ENCODE assay signal across 8 cellular contexts in genomic region chr15:38251726-38252480, GRCh38. TPM values are rescaled to one million over a fixed set of nuclear protein-coding genes. Genes with fewer than 3 reads are reported as not detected.
DNase-seq lines count a peak whose midpoint lies in the region; ATAC-seq and TF ChIP-seq lines count a peak whose summit lies in the region.

No MANE protein-coding gene starts in this region.

- H3K27ac ChIP-seq in ascending aorta, result peak overlapping the region; percentile 99 to 100
- peak overlapping the region; percentile 97 for H3K27ac ChIP-seq in right cardiac atrium (ENCODE audit: low read length)
- peak overlapping the region; percentile 91 to 97 for H3K27ac ChIP-seq in aorta (ENCODE audit: low read depth in 1 of 2, low read length in 2 of 2)

- H3K27ac Mint-ChIP-seq in progenitor cell of endocrine pancreas, result peak overlapping the region; percentile 97

- H3K27me3 ChIP-seq in ascending aorta, result no peaks in the 10 kb centered on the region
- H3K27me3 ChIP-seq in right cardiac atrium (ENCODE audit: control insufficient read depth, insufficient read depth), result no peaks in the 10 kb centered on the region
- H3K27me3 ChIP-seq in aorta (ENCODE audit: control insufficient read depth in 1 of 2, insufficient read depth in 2 of 2, low read length in 1 of 2), result no peaks in the 10 kb centered on the region

- H3K4me1 Mint-ChIP-seq in progenitor cell of endocrine pancreas (ENCODE audit: low read depth), result peaks cover 28% of the 10 kb centered on the region

- H3K9me3 ChIP-seq in ascending aorta, result no peaks in the 10 kb centered on the region
- H3K9me3 ChIP-seq in right cardiac atrium (ENCODE audit: control insufficient read depth, low read length), result no peaks in the 10 kb centered on the region
- no peaks in the 10 kb centered on the region for H3K9me3 ChIP-seq in aorta (ENCODE audit: control insufficient read depth, low read length)

- ATAC-seq in HG02678 (IDR thresholded peaks at IDR 0.05; ENCODE audit: unreplicated experiment) (peak; percentile 48), right cardiac atrium (peak; percentile 89 to 91), aorta (ENCODE audit: low FRiP score) (peak; percentile 94)

- DNase-seq in GM10248 (ENCODE audit: extremely low spot score) (peak; percentile 62), NCI-H146 treated with DMSO at 0.1 percent for 48 hours (lab: John Stamatoyannopoulos, UW; ENCODE audit: unreplicated experiment) (peak; percentile 65), T-helper 2 cell (peak; percentile 15 to 80 (median 30)), ascending aorta (ENCODE audit: low spot score in 2 of 2) (peak; percentile 38 to 94), right cardiac atrium (peak; percentile 91 to 97 (median 96)), progenitor cell of endocrine pancreas (ENCODE audit: low spot score, unreplicated experiment) (peak; percentile 87), aorta (peak; percentile 94 to 95)

- H3K4me3 ChIP-seq in ascending aorta (peak overlapping the region; percentile 90 to 95), right cardiac atrium (ENCODE audit: low read length) (peak overlapping the region; percentile 86), aorta (ENCODE audit: low read length in 2 of 2) (peak overlapping the region; percentile 62 to 95)

- H3K4me3 Mint-ChIP-seq in progenitor cell of endocrine pancreas (ENCODE audit: low read depth), result peak overlapping the region; percentile 89

- H3K9me3 Mint-ChIP-seq in progenitor cell of endocrine pancreas (ENCODE audit: low read depth), result no peaks in the 10 kb centered on the region

- H3K36me3 Mint-ChIP-seq in progenitor cell of endocrine pancreas (ENCODE audit: insufficient read depth), result no peaks in the 10 kb centered on the region

- intact Hi-C loops in ascending aorta (cut with DNase I), result loop anchor here (1.0 to 5.0 kb wide), 7 partner anchors 70 to 202 kb away; partner anchors contain the start of gene FAM98B
- intact Hi-C loops in right cardiac atrium (cut with DNase I), result loop anchor here in 3 of 4 donors (5.0 to 10.0 kb wide), 5 partner anchors 93 to 257 kb away; no protein-coding TSS in a partner anchor
- intact Hi-C loops in aorta (cut with DNase I), result loop anchor here (2.0 to 10.0 kb wide), 5 partner anchors 65 to 257 kb away; no protein-coding TSS in a partner anchor

- H3K4me1 ChIP-seq in ascending aorta, result peaks cover 0 to 12% of the 10 kb centered on the region in 2 donors
- no peaks in the 10 kb centered on the region for H3K4me1 ChIP-seq in right cardiac atrium (ENCODE audit: control insufficient read depth, insufficient read depth, low read length)
- no peaks in the 10 kb centered on the region for H3K4me1 ChIP-seq in aorta (ENCODE audit: control insufficient read depth in 1 of 2, insufficient read depth in 2 of 2, low read length in 2 of 2)

- WGBS in right cardiac atrium, result under 1% methylated on average over 70 of the region's 71 CpGs
- 0 to 1% methylated on average over 33 to 71 of the region's 71 CpGs for WGBS in aorta, 2 donors

- TF ChIP-seq CTCF in GM10248 (IDR thresholded peaks at IDR 0.05; ENCODE audit: control extremely low read depth, extremely low read depth, low read depth, missing control alignments) (no peak), ascending aorta (IDR thresholded peaks at IDR 0.05) (no peak), progenitor cell of endocrine pancreas (IDR thresholded peaks at IDR 0.05; ENCODE audit: unreplicated experiment) (no peak)

- no peaks in the 10 kb centered on the region for H3K27me3 Mint-ChIP-seq in progenitor cell of endocrine pancreas

- H3K36me3 ChIP-seq in ascending aorta (no peaks in the 10 kb centered on the region), aorta (ENCODE audit: control insufficient read depth in 1 of 2, insufficient read depth in 2 of 2, low read length in 1 of 2) (no peaks in the 10 kb centered on the region)

- CTCF ChIA-PET in GM10248 (lab: Yijun Ruan, JAX), result interaction anchor here (0.7 to 2.1 kb wide), 7 partner anchors 8 to 440 kb away, joined by 3 to 12 read pairs (median 3); no protein-coding TSS in a partner anchor

- POLR2A ChIA-PET in GM10248 (lab: Yijun Ruan, JAX), result no interaction called here

RNA-seq across cellular contexts. Expression of gene SPRED1, which starts 0.7 kb away (rescaled TPM):
- total RNA-seq in ascending aorta (9.4 TPM), right cardiac atrium (10 to 100 TPM in 3 of 4 donors, 1 to 10 TPM in 1; 9.4 to 14.5 (median 11.7) TPM), progenitor cell of endocrine pancreas (21.3 and 22.9 TPM in 2 replicates), aorta (10 to 100 TPM; 39.4 to 54.6 TPM)
- polyA plus RNA-seq in right cardiac atrium (4.1 TPM), aorta (10 to 100 TPM; 10.3 to 10.8 TPM)

Comparison
In these comparisons a context has a peak if more than half of its experiments do, and no peak if none do; other contexts are left out.
1. Peak in every context shown above with its lines: DNase-seq, ATAC-seq, H3K4me3 ChIP-seq and H3K27ac ChIP-seq.
2. DNase-seq: peak in every context shown above with its lines; median percentile 96 in right cardiac atrium; 94 in aorta; 87 in progenitor cell of endocrine pancreas; 66 in ascending aorta; 65 in NCI-H146 treated with DMSO at 0.1 percent for 48 hours; 62 in GM10248; 30 in T-helper 2 cell.